ENCODE assay signal across 26 cellular contexts in the genomic region with DNA sequence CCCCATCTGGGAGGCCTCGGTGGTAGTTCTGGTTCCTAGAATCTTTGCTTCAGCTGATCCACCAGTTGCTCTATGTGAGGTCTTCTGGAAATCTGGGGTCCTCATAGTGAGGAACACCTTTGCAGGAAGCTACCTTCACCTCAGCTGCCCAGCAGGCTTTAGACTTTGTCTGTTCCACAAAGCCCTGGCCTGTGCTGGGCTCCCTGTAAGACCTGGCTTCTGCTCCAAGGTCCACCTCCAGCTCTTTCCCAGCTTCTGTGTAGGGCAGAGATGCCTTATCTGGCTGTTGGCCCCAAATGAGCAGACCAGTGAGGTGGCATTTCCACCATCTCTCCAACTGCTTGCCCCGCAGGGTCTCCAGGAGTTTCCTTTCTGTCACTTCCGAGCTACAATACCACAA.
"Had no signal": no experiment of that assay in that cellular context is flagged by ENCODE, and none has a peak within 500 bp of the region (broad histone marks: within the 10 kb centered on the region; RNA-seq: fewer than 3 reads in every experiment).

No MANE protein-coding gene starts in this region.

- ATAC-seq: left cardiac atrium; left lung; lower lobe of right lung; naive thymus-derived CD8-positive, alpha-beta T cell; right cardiac atrium; stimulated activated effector memory CD8-positive, alpha-beta T cell treated with anti-CD3 and anti-CD28 coated beads, Interleukin-12 subunit alpha, Interleukin-12 subunit beta, amount 100 ng/mL, for 72 hours; upper lobe of right lung had no signal

- H3K27me3 ChIP-seq: left lung, neutrophil, ovary, sigmoid colon, spleen, suprapubic skin, tibial artery, upper lobe of right lung had no signal

- H3K4me3 ChIP-seq: left lung, lower lobe of right lung, ovary, prostate gland, sigmoid colon, spleen, suprapubic skin, thoracic aorta, tibial artery, upper lobe of right lung had no signal

- H3K27ac ChIP-seq: left lung, lower lobe of right lung, neutrophil, ovary, prostate gland, sigmoid colon, spleen, suprapubic skin, thoracic aorta, tibial artery, upper lobe of right lung had no signal

- H3K4me1 ChIP-seq: left lung, lower lobe of right lung, prostate gland, sigmoid colon, spleen, tibial artery, upper lobe of right lung had no signal

- H3K9me3 ChIP-seq: left lung, lower lobe of right lung, neutrophil, ovary, prostate gland, sigmoid colon, spleen, suprapubic skin, thoracic aorta, tibial artery, upper lobe of right lung had no signal

- DNase-seq: hippocampal formation; kidney glomerular epithelial cell; left cardiac atrium; left lung; lower lobe of right lung; mammary epithelial cell; mesenchymal stem cell; naive thymus-derived CD8-positive, alpha-beta T cell; occipital lobe; ovary; posterior cingulate gyrus; retina; right cardiac atrium; sigmoid colon; small intestine; spleen; stimulated activated CD4-positive, alpha-beta T cell treated with anti-CD3 and anti-CD28 coated beads, Interleukin-4, amount 100 ng/mL, for 24 hours; stimulated activated naive CD4-positive, alpha-beta T cell; tibial artery; trophoblast cell; upper lobe of right lung had no signal

- H3K36me3 ChIP-seq: left lung, lower lobe of right lung, neutrophil, ovary, prostate gland, sigmoid colon, spleen, suprapubic skin, thoracic aorta, tibial artery, upper lobe of right lung had no signal
